ENCODE assay signal across 10 cellular contexts in genomic region chr7:112782498-112782897, GRCh38. TPM values are rescaled to one million over a fixed set of nuclear protein-coding genes. Genes with fewer than 3 reads are reported as not detected.
DNase-seq lines count a peak whose midpoint lies in the region; ATAC-seq lines count a peak whose summit lies in the region.
"Had no signal": no experiment of that assay in that cellular context is flagged by ENCODE, and none has a peak within 500 bp of the region (broad histone marks: within the 10 kb centered on the region; RNA-seq: fewer than 3 reads in every experiment).

No MANE protein-coding gene starts in this region.

- no peak overlapping the region for H3K27ac ChIP-seq in CD4-positive, CD25-positive, alpha-beta regulatory T cell (ENCODE audit: insufficient read depth, low read length, poor library complexity, severe bottlenecking)

- H3K27me3 ChIP-seq in CD4-positive, CD25-positive, alpha-beta regulatory T cell (ENCODE audit: control insufficient read depth, insufficient read depth, low read length) = no peaks in the 10 kb centered on the region

- no peak for ATAC-seq in CD4-positive, CD25-positive, alpha-beta regulatory T cell (ENCODE audit: low read depth in 2 of 2)
- ATAC-seq in GM18873 (IDR thresholded peaks at IDR 0.05; ENCODE audit: low FRiP score, unreplicated experiment) = peak; percentile 90
- peak; percentile 94 for ATAC-seq in HG02798 (IDR thresholded peaks at IDR 0.05; ENCODE audit: poor library complexity, unreplicated experiment)

- H3K9me3 ChIP-seq in CD4-positive, CD25-positive, alpha-beta regulatory T cell (ENCODE audit: control insufficient read depth in 2 of 2, low read length in 2 of 2) = no peaks in the 10 kb centered on the region

- H3K27ac Mint-ChIP-seq in CD4-positive, CD25-positive, alpha-beta regulatory T cell = peak overlapping the region in 2 of 3 donors; percentile 8 to 12

- H3K4me3 Mint-ChIP-seq in CD4-positive, CD25-positive, alpha-beta regulatory T cell = no peak overlapping the region

- no peak overlapping the region for H3K4me3 ChIP-seq in CD4-positive, CD25-positive, alpha-beta regulatory T cell (ENCODE audit: low read depth, low read length)

- H3K9me3 Mint-ChIP-seq in CD4-positive, CD25-positive, alpha-beta regulatory T cell = no peaks in the 10 kb centered on the region

- H3K4me1 ChIP-seq in CD4-positive, CD25-positive, alpha-beta regulatory T cell (ENCODE audit: control insufficient read depth, insufficient read depth, low read length, poor library complexity, severe bottlenecking) = no peaks in the 10 kb centered on the region

- H3K36me3 ChIP-seq in CD4-positive, CD25-positive, alpha-beta regulatory T cell (ENCODE audit: control insufficient read depth, insufficient read depth, low read length) = peaks cover 33% of the 10 kb centered on the region

- H3K27me3 Mint-ChIP-seq in CD4-positive, CD25-positive, alpha-beta regulatory T cell = no peaks in the 10 kb centered on the region

- peaks cover 56% of the 10 kb centered on the region for H3K36me3 Mint-ChIP-seq in CD4-positive, CD25-positive, alpha-beta regulatory T cell

- DNase-seq in CD4-positive, CD25-positive, alpha-beta regulatory T cell = peak in 1 of 3 donors; percentile 36
- peak; percentile 27 for DNase-seq in NCI-H226
- no peak for DNase-seq in CD1c-positive myeloid dendritic cell (ENCODE audit: extremely low spot score)
- DNase-seq in HuH-7 (ENCODE audit: low spot score) = no peak
- DNase-seq in AG08395 (ENCODE audit: low spot score) = no peak
- no peak for DNase-seq in NCI-H1105 (lab: John Stamatoyannopoulos, UW)
- DNase-seq: activated CD8-positive, alpha-beta memory T cell treated with anti-CD3 and anti-CD28 coated beads, Interleukin-2, amount 50 U/mL, for 4 hours; stimulated activated CD4-positive, alpha-beta T cell treated with anti-CD3 and anti-CD28 coated beads, Interleukin-15, amount 100 ng/mL, for 24 hours had no signal

- H3K4me1 Mint-ChIP-seq in CD4-positive, CD25-positive, alpha-beta regulatory T cell = peaks cover 24 to 56% (median 40%) of the 10 kb centered on the region in 4 donors

RNA-seq across cellular contexts. Expression of gene TMEM168, which starts 7.7 kb away (rescaled TPM):
- total RNA-seq in CD4-positive, CD25-positive, alpha-beta regulatory T cell = 13.1 TPM
- polyA plus RNA-seq in CD4-positive, CD25-positive, alpha-beta regulatory T cell = 1 to 10 TPM; 4.0 to 8.4 (median 7.2) TPM

Comparison
In these comparisons a context has a peak if more than half of its experiments do, and no peak if none do; other contexts are left out.
1. ATAC-seq: peak in GM18873 (single experiment) and HG02798 (single experiment); none in CD4-positive, CD25-positive, alpha-beta regulatory T cell (0 of 2).